ENCODE assay signal across 33 cellular contexts in genomic region chr6:151624071-151624470, GRCh38.
"Had no signal": no experiment of that assay in that cellular context is flagged by ENCODE, and none has a peak within 500 bp of the region (broad histone marks: within the 10 kb centered on the region; RNA-seq: fewer than 3 reads in every experiment).

No MANE protein-coding gene starts in this region.

- H3K27ac ChIP-seq: adrenal gland, ascending aorta, body of pancreas, brain microvascular endothelial cell, breast epithelium, cardiac muscle cell had no signal

- H3K27me3 ChIP-seq: adrenal gland, ascending aorta, body of pancreas, brain microvascular endothelial cell, breast epithelium, cardiac muscle cell had no signal

- DNase-seq: activated effector memory CD4-positive, alpha-beta T cell treated with anti-CD3 and anti-CD28 coated beads, Interleukin-2, amount 50 U/mL, for 16 hours; activated effector memory CD4-positive, alpha-beta T cell treated with Interleukin-2 at 50 U/mL for 16 hours; activated gamma-delta T cell; activated gamma-delta T cell treated with Interleukin-2 at 50 U/mL for 16 hours; activated naive CD4-positive, alpha-beta T cell; activated naive CD4-positive, alpha-beta T cell treated with anti-CD3 and anti-CD28 coated beads for 36 hours; activated naive CD4-positive, alpha-beta T cell treated with anti-CD3 and anti-CD28 coated beads, Interleukin-2, amount 10 ng/mL, durations not matched to agents 7 days and 5 days; activated naive CD4-positive, alpha-beta T cell treated with anti-CD3 and anti-CD28 coated beads, Interleukin-2, amount 50 U/mL, for 16 hours; activated naive CD4-positive, alpha-beta T cell treated with Interleukin-2 at 50 U/mL for 16 hours; activated naive CD8-positive, alpha-beta T cell treated with anti-CD3 and anti-CD28 coated beads for 36 hours; activated naive CD8-positive, alpha-beta T cell treated with anti-CD3 and anti-CD28 coated beads, Interleukin-2, amount 10 ng/mL, durations not matched to agents 7 days and 5 days; activated naive CD8-positive, alpha-beta T cell treated with anti-CD3 and anti-CD28 coated beads, Interleukin-2, amount 50 U/mL, for 24 hours; activated T-cell treated with anti-CD3 and anti-CD28 coated beads, Interleukin-2, amount 50 U/mL, for 24 hours; activated T-cell treated with anti-CD3 and anti-CD28 coated beads, Interleukin-2, amount 50 U/mL, for 4 hours; activated T-cell treated with anti-CD3 and anti-CD28 coated beads, Interleukin-2, amount 50 U/mL, for 48 hours; activated T-cell treated with anti-CD3 and anti-CD28 coated beads, Interleukin-2, amount 50 U/mL, for 72 hours; adrenal gland; amniotic stem cell; amygdala; anterior cingulate cortex; aorta; body of pancreas; brain microvascular endothelial cell; caudate nucleus; central memory CD4-positive, alpha-beta T cell; cerebellar nuclear complex had no signal

- H3K9me3 ChIP-seq: adrenal gland, ascending aorta, body of pancreas, breast epithelium had no signal

- H3K4me3 ChIP-seq: adrenal gland, ascending aorta, body of pancreas, breast epithelium, cardiac muscle cell had no signal

- ATAC-seq: activated naive CD4-positive, alpha-beta T cell treated with anti-CD3 and anti-CD28 coated beads, Interleukin-2, amount 50 U/mL, for 72 hours; activated naive CD8-positive, alpha-beta T cell treated with anti-CD3 and anti-CD28 coated beads, Interleukin-2, amount 50 U/mL, for 24 hours; activated T-cell treated with anti-CD3 and anti-CD28 coated beads, Interleukin-2, amount 50 U/mL, for 4 hours; activated T-cell treated with anti-CD3 and anti-CD28 coated beads, Interleukin-2, amount 50 U/mL, for 72 hours; activated T-helper 17 cell treated with anti-CD3 and anti-CD28 coated beads, Interleukin-2, amount 50 U/mL, for 72 hours; body of pancreas had no signal

- H3K36me3 ChIP-seq: adrenal gland, ascending aorta, brain microvascular endothelial cell, breast epithelium, cardiac muscle cell had no signal

- H3K4me1 ChIP-seq: adrenal gland, ascending aorta, body of pancreas, breast epithelium had no signal

- FAIRE-seq: astrocyte, bronchial epithelial cell had no signal
